In the genomic region with DNA sequence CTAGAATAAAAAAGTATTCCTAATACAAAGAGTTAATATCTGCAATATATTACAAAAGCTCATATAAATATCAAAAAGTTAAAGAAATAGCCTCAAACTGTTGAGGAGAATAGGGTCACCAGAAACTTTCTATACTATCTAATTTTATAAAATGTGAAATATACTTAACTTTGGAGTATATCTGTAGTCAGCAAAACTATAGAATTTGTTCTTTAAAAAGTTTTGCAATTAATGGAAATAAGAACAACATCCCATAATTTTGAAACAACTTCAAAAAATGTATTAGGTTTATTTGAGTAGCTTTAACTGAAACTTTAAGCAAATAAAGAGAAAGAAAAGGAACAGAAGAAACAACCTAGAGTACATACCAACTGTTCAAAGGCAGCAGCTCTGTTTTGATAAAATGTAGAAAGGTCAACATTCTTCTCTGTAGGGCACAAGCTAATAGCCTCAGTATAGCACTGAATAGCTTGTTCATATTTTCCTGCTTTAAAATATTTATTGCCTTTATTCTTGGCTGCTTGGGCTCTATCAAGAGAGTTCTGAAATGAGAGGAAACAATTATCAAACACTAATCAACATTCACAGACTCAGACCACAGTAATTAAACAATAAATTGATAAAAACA, we compare ENCODE assay signal across 21 cellular contexts. TPM values are rescaled to one million over a fixed set of nuclear protein-coding genes. Genes with fewer than 3 reads are reported as not detected.
A peak's percentile ranks its signal among the peaks of the same experiment; 100 is the strongest.
DNase-seq lines count a peak whose midpoint lies in the region; ATAC-seq, FAIRE-seq and TF ChIP-seq lines count a peak whose summit lies in the region.
"Had no signal": no experiment of that assay in that cellular context is flagged by ENCODE, and none has a peak within 500 bp of the region (broad histone marks: within the 10 kb centered on the region; RNA-seq: fewer than 3 reads in every experiment).

No MANE protein-coding gene starts in this region.

- H3K79me2 ChIP-seq in osteoblast (ENCODE audit: insufficient read depth, low read length), result peaks cover 70% of the 10 kb centered on the region

- POLR2A ChIA-PET in Caco-2 (lab: Charles Lee), result interaction anchor here (0.7 to 1.4 kb wide), 4 partner anchors 15 to 106 kb away, joined by 3 to 28 read pairs (median 6); a partner anchor contains a TSS

- H3K9me3 ChIP-seq in Caco-2, result peaks cover 7% of the 10 kb centered on the region; the same call in 1 of the 2 replicates
- no peaks in the 10 kb centered on the region for H3K9me3 ChIP-seq in T-helper 17 cell (ENCODE audit: control insufficient read depth, low read length, poor library complexity, severe bottlenecking)
- H3K9me3 ChIP-seq in osteoblast (ENCODE audit: low read depth, low read length), result no peaks in the 10 kb centered on the region

- peaks cover 17% of the 10 kb centered on the region for H4K20me1 ChIP-seq in osteoblast (ENCODE audit: insufficient read depth, low read length)

- H3K36me3 ChIP-seq in Caco-2 (ENCODE audit: control insufficient read depth, insufficient read depth, low read length), result peaks cover 2% of the 10 kb centered on the region; the same call in 1 of the 2 replicates
- H3K36me3 ChIP-seq in osteoblast (ENCODE audit: insufficient read depth, low read length), result peaks cover 24% of the 10 kb centered on the region

- H3K27ac ChIP-seq in osteoblast (ENCODE audit: low read depth, low read length), result no peak overlapping the region
- H3K27ac ChIP-seq: foreskin keratinocyte, neural progenitor cell, suprapubic skin had no signal

- FAIRE-seq in frontal cortex (lab: Jason Lieb, UNC), result peak; percentile 21
- FAIRE-seq: H1 had no signal

- ATAC-seq in T-helper 17 cell (no peak), HG03432 (IDR thresholded peaks at IDR 0.05; ENCODE audit: unreplicated experiment) (no peak), HG03139 (IDR thresholded peaks at IDR 0.05; ENCODE audit: unreplicated experiment) (no peak)
- ATAC-seq: activated CD4-positive, alpha-beta T cell treated with anti-CD3 and anti-CD28 coated beads for 36 hours; activated naive CD4-positive, alpha-beta T cell treated with anti-CD3 and anti-CD28 coated beads, Interleukin-2, amount 50 U/mL, for 72 hours; foreskin keratinocyte had no signal

- H3K9me3 Mint-ChIP-seq in Caco-2 (ENCODE audit: unreplicated experiment), result no peaks in the 10 kb centered on the region
- H3K9me3 Mint-ChIP-seq: central memory CD8-positive, alpha-beta T cell had no signal

- H3K27me3 Mint-ChIP-seq in Caco-2 (ENCODE audit: insufficient read depth, unreplicated experiment) (no peaks in the 10 kb centered on the region), T-helper 17 cell (no peaks in the 10 kb centered on the region)
- H3K27me3 Mint-ChIP-seq: activated CD4-positive, alpha-beta T cell treated with anti-CD3 and anti-CD28 coated beads for 36 hours; central memory CD8-positive, alpha-beta T cell had no signal

- intact Hi-C loops in Caco-2 (cut with micrococcal nuclease; ENCODE audit: unreplicated experiment), result loop anchor here (2.0 kb wide), 1 partner anchor 14 kb away; a partner anchor contains a TSS

- H3K27me3 ChIP-seq in Caco-2 (replicated peaks; ENCODE audit: control insufficient read depth, insufficient read depth, low read length) (no peaks in the 10 kb centered on the region), osteoblast (ENCODE audit: insufficient read depth, low read length) (no peaks in the 10 kb centered on the region)
- H3K27me3 ChIP-seq: foreskin keratinocyte, neural progenitor cell, suprapubic skin had no signal

- no TSS peak for BruUV-seq in Caco-2 (replicated peaks; lab: Mats Ljungman, UMichigan)

- DNase-seq in Caco-2 (peak in 1 of 2 experiments; percentile 37), T-helper 17 cell (no peak), frontal cortex (ENCODE audit: low spot score in 2 of 2) (no peak), osteoblast (ENCODE audit: insufficient read length, low spot score, missing footprints) (no peak), T-helper 2 cell (no peak), NCI-H128 (lab: John Stamatoyannopoulos, UW; ENCODE audit: unreplicated experiment) (no peak)
- DNase-seq: activated CD4-positive, alpha-beta T cell treated with anti-CD3 and anti-CD28 coated beads for 36 hours; foreskin keratinocyte; GF-D8; mesendoderm; NCI-H1694; NCI-H226; NK-92 treated with Interleukin-12 subunit alpha and Interleukin-12 subunit beta, amount 100 ng/mL, for 24 hours had no signal

- H3K4me1 Mint-ChIP-seq in Caco-2 (ENCODE audit: low read depth, unreplicated experiment) (peaks cover 7% of the 10 kb centered on the region), T-helper 17 cell (peaks cover 15% of the 10 kb centered on the region)
- H3K4me1 Mint-ChIP-seq: neural progenitor cell had no signal

- H3K4me2 ChIP-seq in osteoblast (ENCODE audit: insufficient read depth, low read length), result peak overlapping the region; percentile 2
- H3K4me2 ChIP-seq: neural progenitor cell had no signal

- TF ChIP-seq CTCF in Caco-2 (IDR thresholded peaks at IDR 0.05; ENCODE audit: insufficient read depth in 1 of 2, low read depth in 1 of 2, low read length in 1 of 2, severe bottlenecking in 1 of 2, unreplicated experiment in 1 of 2) (no peak), osteoblast (IDR thresholded peaks at IDR 0.05; ENCODE audit: extremely low read depth, low read depth, low read length) (no peak)

- no peak overlapping the region for H3K4me3 Mint-ChIP-seq in Caco-2 (ENCODE audit: unreplicated experiment)
- H3K4me3 Mint-ChIP-seq in T-helper 17 cell, result no peak overlapping the region
- H3K4me3 Mint-ChIP-seq: activated CD4-positive, alpha-beta T cell treated with anti-CD3 and anti-CD28 coated beads for 36 hours; central memory CD8-positive, alpha-beta T cell; neural progenitor cell; T-helper 2 cell treated with Interferon-gamma antibody and Interleukin-4, amounts not matched to agents 5 μg/mL and 100 μg/mL, for 36 hours had no signal

- peaks cover 16% of the 10 kb centered on the region for H3K4me1 ChIP-seq in Caco-2
- H3K4me1 ChIP-seq in osteoblast (ENCODE audit: insufficient read depth, low read length), result peaks cover 28% of the 10 kb centered on the region
- H3K4me1 ChIP-seq: foreskin keratinocyte, neural progenitor cell, suprapubic skin had no signal

- no peak overlapping the region for H2AFZ ChIP-seq in osteoblast (ENCODE audit: low read length)
- H2AFZ ChIP-seq: neural progenitor cell had no signal

- peaks cover 35% of the 10 kb centered on the region for H3K36me3 Mint-ChIP-seq in Caco-2 (ENCODE audit: insufficient read depth, unreplicated experiment)
- peaks cover 12% of the 10 kb centered on the region for H3K36me3 Mint-ChIP-seq in T-helper 17 cell (ENCODE audit: low read depth)

- H3K4me3 ChIP-seq in Caco-2 (ENCODE audit: low read depth, low read length), result no peak overlapping the region
- H3K4me3 ChIP-seq in osteoblast (ENCODE audit: insufficient read depth, low read length), result no peak overlapping the region
- H3K4me3 ChIP-seq: neural progenitor cell, suprapubic skin had no signal

- CTCF ChIA-PET in Caco-2 (lab: Charles Lee), result interaction anchor here (0.8 kb wide), 1 partner anchor 26 kb away, joined by 3 read pairs; no protein-coding TSS in a partner anchor

- H3K27ac Mint-ChIP-seq in Caco-2 (ENCODE audit: unreplicated experiment), result peak overlapping the region; percentile 81
- peak overlapping the region; percentile 75 for H3K27ac Mint-ChIP-seq in T-helper 17 cell
- H3K27ac Mint-ChIP-seq: activated CD4-positive, alpha-beta T cell treated with anti-CD3 and anti-CD28 coated beads for 36 hours; activated naive CD4-positive, alpha-beta T cell treated with anti-CD3 and anti-CD28 coated beads, Interleukin-2, amount 50 U/mL, for 72 hours; neural progenitor cell; T-helper 2 cell treated with Interferon-gamma antibody and Interleukin-4, amounts not matched to agents 5 μg/mL and 100 μg/mL, for 36 hours had no signal

RNA-seq across cellular contexts. Expression of a gene that starts 14.3 kb away (rescaled TPM):
- total RNA-seq in Caco-2 (2022), result 50.7 and 53.3 TPM in 2 replicates
- total RNA-seq in T-helper 17 cell, result 10 to 100 TPM; 23.6 to 26.4 TPM
- 135 TPM for total RNA-seq in frontal cortex
- 52.5 and 57.8 TPM in 2 replicates for total RNA-seq in osteoblast

RNA-seq across cellular contexts. Expression of a gene that starts 14.8 kb away (rescaled TPM):
- 2.4 and 3.3 TPM in 2 replicates for total RNA-seq in Caco-2 (2022)
- under 1 TPM; 0.70 to 0.96 TPM for total RNA-seq in T-helper 17 cell
- 11.0 TPM for total RNA-seq in frontal cortex
- 2.9 and 3.2 TPM in 2 replicates for total RNA-seq in osteoblast

RNA-seq across cellular contexts. Expression of a gene that starts 52.0 kb away (rescaled TPM):
- total RNA-seq in Caco-2 (2022), result 59.7 and 64.1 TPM in 2 replicates
- 10 to 100 TPM; 24.0 to 30.1 TPM for total RNA-seq in T-helper 17 cell
- 8.6 TPM for total RNA-seq in frontal cortex
- total RNA-seq in osteoblast, result 18.1 and 23.3 TPM in 2 replicates
